20 cellular contexts compared by ENCODE assay signal in genomic region chr3:149145361-149145760, GRCh38. TPM values are rescaled to one million over a fixed set of nuclear protein-coding genes. Genes with fewer than 3 reads are reported as not detected.
A peak's percentile ranks its signal among the peaks of the same experiment; 100 is the strongest.
DNase-seq lines count a peak whose midpoint lies in the region; ATAC-seq, FAIRE-seq and TF ChIP-seq lines count a peak whose summit lies in the region.
"Had no signal": no experiment of that assay in that cellular context is flagged by ENCODE, and none has a peak within 500 bp of the region (broad histone marks: within the 10 kb centered on the region; RNA-seq: fewer than 3 reads in every experiment).

No MANE protein-coding gene starts in this region.

- H3K4me1 ChIP-seq in esophagus squamous epithelium = no peaks in the 10 kb centered on the region
- H3K4me1 ChIP-seq: colonic mucosa had no signal

- POLR2A ChIA-PET in CD4-positive, alpha-beta T cell (lab: Charles Lee) = interaction anchor here (0.9 to 3.2 kb wide), 4 partner anchors 9 to 25 kb away, joined by 3 to 18 read pairs (median 6); partner anchors contain the start of gene HPS3

- 64 to 89% methylated on average over 2 of the region's 2 CpGs for WGBS in esophagus squamous epithelium, 2 donors

- no peak for TF ChIP-seq POLR2A in GM12892 (IDR thresholded peaks at IDR 0.05; ENCODE audit: low read depth, low read length)
- no peak for TF ChIP-seq POLR2A in esophagus squamous epithelium (IDR thresholded peaks at IDR 0.05)

- no peak overlapping the region for H3K27ac ChIP-seq in CD4-positive, alpha-beta T cell (ENCODE audit: low read depth, low read length)
- peak overlapping the region in 1 of 4 donors; percentile 2 for H3K27ac ChIP-seq in esophagus squamous epithelium
- H3K27ac ChIP-seq: C4-2B had no signal

- no peak for TF ChIP-seq CTCF in CD4-positive, alpha-beta T cell (IDR thresholded peaks at IDR 0.05)
- TF ChIP-seq CTCF in esophagus squamous epithelium (IDR thresholded peaks at IDR 0.05) = no peak

- ATAC-seq in HG03139 (IDR thresholded peaks at IDR 0.05; ENCODE audit: unreplicated experiment) (peak; percentile 23), T-helper 17 cell (peak; percentile 16), naive B cell (ENCODE audit: low read depth in 2 of 2) (peak; percentile 7 to 20)
- ATAC-seq in CD4-positive, alpha-beta T cell (ENCODE audit: poor library complexity) = no peak
- ATAC-seq: activated CD4-positive, alpha-beta T cell treated with anti-CD3 and anti-CD28 coated beads for 36 hours; activated T-cell treated with anti-CD3 and anti-CD28 coated beads, Interleukin-2, amount 50 U/mL, for 4 hours had no signal

- H3K36me3 Mint-ChIP-seq in T-helper 17 cell (ENCODE audit: low read depth) (peaks cover 4% of the 10 kb centered on the region), naive B cell (peaks cover 12 to 15% of the 10 kb centered on the region in 2 donors)
- peaks cover 44% of the 10 kb centered on the region for H3K36me3 Mint-ChIP-seq in CD4-positive, alpha-beta T cell (ENCODE audit: low read depth)

- H3K4me3 ChIP-seq in esophagus squamous epithelium = no peak overlapping the region
- H3K4me3 ChIP-seq: colonic mucosa, MG63 had no signal

- H3K9me3 ChIP-seq in T-helper 17 cell (ENCODE audit: control insufficient read depth, low read length, poor library complexity, severe bottlenecking) (no peaks in the 10 kb centered on the region), esophagus squamous epithelium (no peaks in the 10 kb centered on the region)
- H3K9me3 ChIP-seq in CD4-positive, alpha-beta T cell (ENCODE audit: control insufficient read depth, low read length) = no peaks in the 10 kb centered on the region
- H3K9me3 ChIP-seq: colonic mucosa, MG63 had no signal

- intact Hi-C loops in CD4-positive, alpha-beta T cell (cut with DNase I, micrococcal nuclease) = no loop called here
- intact Hi-C loops in esophagus squamous epithelium (cut with DNase I) = no loop called here

- no peaks in the 10 kb centered on the region for H3K27me3 ChIP-seq in CD4-positive, alpha-beta T cell (ENCODE audit: control insufficient read depth, insufficient read depth, low read length)
- H3K27me3 ChIP-seq in esophagus squamous epithelium = no peaks in the 10 kb centered on the region
- H3K27me3 ChIP-seq: colonic mucosa, MG63 had no signal

- no peak for DNase-seq in GM12892 (ENCODE audit: insufficient read length)
- DNase-seq in T-helper 17 cell = no peak
- DNase-seq in naive B cell = no peak
- DNase-seq in CD4-positive, alpha-beta T cell = no peak
- no peak for DNase-seq in NCI-H146 treated with DMSO at 0.1 percent for 48 hours (lab: John Stamatoyannopoulos, UW; ENCODE audit: unreplicated experiment)
- no peak for DNase-seq in retina
- no peak for DNase-seq in esophagus squamous epithelium (lab: John Stamatoyannopoulos, UW)
- DNase-seq: activated CD4-positive, alpha-beta T cell treated with anti-CD3 and anti-CD28 coated beads for 36 hours; activated T-cell treated with anti-CD3 and anti-CD28 coated beads, Interleukin-2, amount 50 U/mL, for 4 hours; colonic mucosa; left cardiac atrium; MG63; NCI-H2227 treated with DMSO at 0.1 percent for 48 hours; right cardiac atrium; stimulated activated CD4-positive, alpha-beta T cell treated with anti-CD3 and anti-CD28 coated beads, Interleukin-4, amount 100 ng/mL, for 4 hours; stimulated activated naive CD4-positive, alpha-beta T cell treated with Interleukin-2 at 50 U/mL for 16 hours had no signal

- H3K4me1 Mint-ChIP-seq in T-helper 17 cell = peaks cover 18% of the 10 kb centered on the region
- H3K4me1 Mint-ChIP-seq in naive B cell = peaks cover 36 to 49% (median 43%) of the 10 kb centered on the region in 3 donors
- peaks cover 10% of the 10 kb centered on the region for H3K4me1 Mint-ChIP-seq in CD4-positive, alpha-beta T cell (ENCODE audit: low read depth)
- H3K4me1 Mint-ChIP-seq: nephron had no signal

- H3K36me3 ChIP-seq in esophagus squamous epithelium = peaks cover 0 to 82% (median 3%) of the 10 kb centered on the region in 3 donors
- H3K36me3 ChIP-seq: colonic mucosa had no signal

- H3K27me3 Mint-ChIP-seq in T-helper 17 cell (no peaks in the 10 kb centered on the region), naive B cell (no peaks in the 10 kb centered on the region)
- no peaks in the 10 kb centered on the region for H3K27me3 Mint-ChIP-seq in CD4-positive, alpha-beta T cell
- H3K27me3 Mint-ChIP-seq: activated CD4-positive, alpha-beta T cell treated with anti-CD3 and anti-CD28 coated beads for 36 hours had no signal

- FAIRE-seq in GM12892 (lab: Jason Lieb, UNC) = peak; percentile 54
- FAIRE-seq: H54 had no signal

- no peak overlapping the region for H3K4me3 Mint-ChIP-seq in T-helper 17 cell
- peak overlapping the region in 6 of 8 donors; percentile 3 to 62 (median 44) for H3K4me3 Mint-ChIP-seq in naive B cell
- no peak overlapping the region for H3K4me3 Mint-ChIP-seq in CD4-positive, alpha-beta T cell
- H3K4me3 Mint-ChIP-seq: activated CD4-positive, alpha-beta T cell treated with anti-CD3 and anti-CD28 coated beads for 36 hours; activated T-cell treated with anti-CD3 and anti-CD28 coated beads, Interleukin-2, amount 50 U/mL, for 4 hours; nephron had no signal

- H3K9me3 Mint-ChIP-seq in naive B cell = no peaks in the 10 kb centered on the region
- H3K9me3 Mint-ChIP-seq in CD4-positive, alpha-beta T cell = no peaks in the 10 kb centered on the region
- H3K9me3 Mint-ChIP-seq: activated T-cell treated with anti-CD3 and anti-CD28 coated beads, Interleukin-2, amount 50 U/mL, for 4 hours; nephron had no signal

- H3K27ac Mint-ChIP-seq in T-helper 17 cell (no peak overlapping the region), naive B cell (peak overlapping the region in 3 of 6 donors; percentile 27 to 94 (median 92))
- H3K27ac Mint-ChIP-seq in CD4-positive, alpha-beta T cell = no peak overlapping the region
- H3K27ac Mint-ChIP-seq: activated CD4-positive, alpha-beta T cell treated with anti-CD3 and anti-CD28 coated beads for 36 hours; nephron had no signal

- CTCF ChIA-PET in CD4-positive, alpha-beta T cell (lab: Charles Lee) = no interaction called here

RNA-seq across cellular contexts. Expression of gene HPS3, which starts 15.9 kb away (rescaled TPM):
- 15.4 TPM for polyA plus RNA-seq in GM12892 (2012; ENCODE audit: missing spikeins)
- total RNA-seq in T-helper 17 cell (10 to 100 TPM; 12.7 to 12.9 TPM), esophagus squamous epithelium (10 to 100 TPM in 2 of 4 donors, 1 to 10 TPM in 2; 4.3 to 11.8 (median 9.7) TPM)
- 10 to 100 TPM; 67.0 to 89.0 (median 74.4) TPM for polyA plus RNA-seq in naive B cell (ENCODE audit: low read depth in 6 of 6)
- total RNA-seq in CD4-positive, alpha-beta T cell = 1 to 10 TPM; 5.5 TPM

RNA-seq across cellular contexts. Expression of gene HLTF, which starts 59.0 kb away (rescaled TPM):
- 30.9 TPM for polyA plus RNA-seq in GM12892 (2012; ENCODE audit: missing spikeins)
- total RNA-seq in T-helper 17 cell = 1 to 10 TPM; 5.6 TPM
- polyA plus RNA-seq in naive B cell (ENCODE audit: low read depth in 6 of 6) = 10 to 100 TPM; 13.6 to 26.1 (median 21.6) TPM
- total RNA-seq in CD4-positive, alpha-beta T cell = 1 to 10 TPM; 3.3 to 3.6 TPM
- total RNA-seq in esophagus squamous epithelium = 10 to 100 TPM in 2 of 4 donors, 1 to 10 TPM in 2; 5.2 to 12.4 (median 8.1) TPM

Comparison
In these comparisons a context has a peak if more than half of its experiments do, and no peak if none do; other contexts are left out.
1. H3K4me3 Mint-ChIP-seq: peak in naive B cell (6 of 8); none in T-helper 17 cell (single experiment) and CD4-positive, alpha-beta T cell (single experiment).